18 cellular contexts compared by ENCODE assay signal in the genomic region with DNA sequence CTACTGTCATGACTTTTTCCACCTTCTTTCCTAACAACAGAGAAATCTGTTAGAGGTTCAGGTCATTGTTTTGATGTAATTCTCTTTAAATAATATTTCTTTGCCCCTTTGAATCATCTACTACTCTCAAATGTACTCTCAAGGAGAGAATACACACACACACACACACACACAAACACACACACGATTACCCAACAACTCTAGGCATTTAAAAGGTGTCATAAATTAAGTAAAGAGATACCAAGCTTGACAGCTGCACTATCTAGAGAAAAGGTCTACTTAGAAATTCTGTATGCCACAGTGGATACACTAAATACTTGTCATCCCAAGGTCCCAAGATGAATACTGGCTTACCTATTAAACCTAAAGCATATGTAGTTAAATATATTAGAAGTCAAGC. TPM values are rescaled to one million over a fixed set of nuclear protein-coding genes. Genes with fewer than 3 reads are reported as not detected.
DNase-seq lines count a peak whose midpoint lies in the region; ATAC-seq and TF ChIP-seq lines count a peak whose summit lies in the region.
"Had no signal": no experiment of that assay in that cellular context is flagged by ENCODE, and none has a peak within 500 bp of the region (broad histone marks: within the 10 kb centered on the region; RNA-seq: fewer than 3 reads in every experiment).

No MANE protein-coding gene starts in this region.

- TF ChIP-seq CTCF in liver (IDR thresholded peaks at IDR 0.05; ENCODE audit: low read depth, low read length, missing input control), result no peak

- H3K4me3 ChIP-seq in adipocyte (ENCODE audit: low read length), result peak overlapping the region; percentile 37
- H3K4me3 ChIP-seq in liver (ENCODE audit: low read depth in 1 of 3, low read length in 3 of 3), result peak overlapping the region in 2 of 3 donors; percentile 16 to 23
- H3K4me3 ChIP-seq in MG63, result no peak overlapping the region

- H3K9me3 ChIP-seq in adipocyte (ENCODE audit: control insufficient read depth, low read length), result no peaks in the 10 kb centered on the region
- H3K9me3 ChIP-seq in liver (ENCODE audit: control insufficient read depth in 4 of 4, low read length in 3 of 4), result no peaks in the 10 kb centered on the region
- H3K9me3 ChIP-seq in MG63, result no peaks in the 10 kb centered on the region

- no peak for TF ChIP-seq RAD21 in liver (IDR thresholded peaks at IDR 0.05)

- peaks cover 23% of the 10 kb centered on the region for H3K4me1 ChIP-seq in adipocyte (ENCODE audit: control insufficient read depth, insufficient read depth, low read length)
- peaks cover 4 to 51% (median 18%) of the 10 kb centered on the region in 4 donors for H3K4me1 ChIP-seq in liver (ENCODE audit: control insufficient read depth in 4 of 4, insufficient read depth in 4 of 4, low read length in 3 of 4)

- no peak overlapping the region for H3K27ac ChIP-seq in liver (ENCODE audit: low read depth in 1 of 2, low read length in 2 of 2)
- H3K27ac ChIP-seq: RWPE1 had no signal

- H3K27me3 ChIP-seq in adipocyte (replicated peaks; ENCODE audit: control insufficient read depth, insufficient read depth, low read length), result no peaks in the 10 kb centered on the region
- no peaks in the 10 kb centered on the region for H3K27me3 ChIP-seq in liver (ENCODE audit: control insufficient read depth in 4 of 4, insufficient read depth in 4 of 4, low read length in 3 of 4)
- H3K27me3 ChIP-seq in MG63, result no peaks in the 10 kb centered on the region

- no peak for ATAC-seq in HG03521 (IDR thresholded peaks at IDR 0.05; ENCODE audit: unreplicated experiment)
- no peak for ATAC-seq in GM21529 (IDR thresholded peaks at IDR 0.05; ENCODE audit: unreplicated experiment)
- ATAC-seq: HCT116 had no signal

- DNase-seq in NCI-H2227 (lab: John Stamatoyannopoulos, UW; ENCODE audit: unreplicated experiment) (peak; percentile 5), NCI-H2227 treated with DMSO at 0.1 percent for 48 hours (lab: John Stamatoyannopoulos, UW) (no peak), adipocyte (ENCODE audit: low read depth) (no peak), MG63 (no peak)
- DNase-seq: 8988T, ACHN, Calu3, DMS79 treated with DMSO at 0.1 percent for 48 hours, GF-D8, KG1, NCI-H2029, NCI-H526 treated with DMSO at 0.1 percent for 48 hours, SHP77 had no signal

- 41% methylated on average over 1 of the region's 1 CpG for WGBS in liver

- H3K36me3 ChIP-seq in adipocyte (ENCODE audit: control insufficient read depth, insufficient read depth, low read length, severe bottlenecking) (peaks cover 5% of the 10 kb centered on the region), liver (ENCODE audit: control insufficient read depth in 4 of 4, insufficient read depth in 3 of 4, low read depth in 1 of 4, low read length in 3 of 4) (peaks cover 0 to 9% (median 2%) of the 10 kb centered on the region in 4 donors), MG63 (no peaks in the 10 kb centered on the region)

- H3K9ac ChIP-seq in adipocyte (ENCODE audit: low read length) (no peak overlapping the region), liver (ENCODE audit: low read depth in 1 of 2, low read length in 2 of 2) (peak overlapping the region; percentile 2 to 15)

TF ChIP-seq in liver, 16 proteins besides CTCF, POLR2A, EP300 and RAD21:
- TF ChIP-seq HNF4A (conservative IDR thresholded peaks at IDR 0.05) (no peak), EGR1 (IDR thresholded peaks at IDR 0.05; ENCODE audit: low read depth in 2 of 2) (no peak), SP1 (IDR thresholded peaks at IDR 0.05) (no peak), YY1 (IDR thresholded peaks at IDR 0.05) (no peak), ZBTB33 (IDR thresholded peaks at IDR 0.05) (no peak), FOXA2 (IDR thresholded peaks at IDR 0.05) (no peak), ATF3 (IDR thresholded peaks at IDR 0.05) (no peak), MAX (IDR thresholded peaks at IDR 0.05) (no peak), TAF1 (conservative IDR thresholded peaks at IDR 0.05) (no peak), GABPA (IDR thresholded peaks at IDR 0.05 in 1 of 2, conservative IDR thresholded peaks at IDR 0.05 in 1 of 2) (no peak), NR2F2 (IDR thresholded peaks at IDR 0.05) (no peak), FOXA1 (IDR thresholded peaks at IDR 0.05) (no peak), RXRA (IDR thresholded peaks at IDR 0.05) (no peak), JUND (IDR thresholded peaks at IDR 0.05) (no peak), HNF4G (IDR thresholded peaks at IDR 0.05) (no peak)
- TF ChIP-seq, protein P1, sequence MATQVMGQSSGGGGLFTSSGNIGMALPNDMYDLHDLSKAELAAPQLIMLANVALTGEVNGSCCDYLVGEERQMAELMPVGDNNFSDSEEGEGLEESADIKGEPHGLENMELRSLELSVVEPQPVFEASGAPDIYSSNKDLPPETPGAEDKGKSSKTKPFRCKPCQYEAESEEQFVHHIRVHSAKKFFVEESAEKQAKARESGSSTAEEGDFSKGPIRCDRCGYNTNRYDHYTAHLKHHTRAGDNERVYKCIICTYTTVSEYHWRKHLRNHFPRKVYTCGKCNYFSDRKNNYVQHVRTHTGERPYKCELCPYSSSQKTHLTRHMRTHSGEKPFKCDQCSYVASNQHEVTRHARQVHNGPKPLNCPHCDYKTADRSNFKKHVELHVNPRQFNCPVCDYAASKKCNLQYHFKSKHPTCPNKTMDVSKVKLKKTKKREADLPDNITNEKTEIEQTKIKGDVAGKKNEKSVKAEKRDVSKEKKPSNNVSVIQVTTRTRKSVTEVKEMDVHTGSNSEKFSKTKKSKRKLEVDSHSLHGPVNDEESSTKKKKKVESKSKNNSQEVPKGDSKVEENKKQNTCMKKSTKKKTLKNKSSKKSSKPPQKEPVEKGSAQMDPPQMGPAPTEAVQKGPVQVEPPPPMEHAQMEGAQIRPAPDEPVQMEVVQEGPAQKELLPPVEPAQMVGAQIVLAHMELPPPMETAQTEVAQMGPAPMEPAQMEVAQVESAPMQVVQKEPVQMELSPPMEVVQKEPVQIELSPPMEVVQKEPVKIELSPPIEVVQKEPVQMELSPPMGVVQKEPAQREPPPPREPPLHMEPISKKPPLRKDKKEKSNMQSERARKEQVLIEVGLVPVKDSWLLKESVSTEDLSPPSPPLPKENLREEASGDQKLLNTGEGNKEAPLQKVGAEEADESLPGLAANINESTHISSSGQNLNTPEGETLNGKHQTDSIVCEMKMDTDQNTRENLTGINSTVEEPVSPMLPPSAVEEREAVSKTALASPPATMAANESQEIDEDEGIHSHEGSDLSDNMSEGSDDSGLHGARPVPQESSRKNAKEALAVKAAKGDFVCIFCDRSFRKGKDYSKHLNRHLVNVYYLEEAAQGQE (IDR thresholded peaks at IDR 0.05), result no peak
TF ChIP-seq in liver: peak in this region for 0.

RNA-seq across cellular contexts. Expression of gene PANK1, which starts 4.8 kb away (rescaled TPM):
- 100 to 1,000 TPM in 1 of 2 donors, 10 to 100 TPM in 1; 50.8 to 105 TPM for total RNA-seq in liver
- polyA plus RNA-seq in liver, result 10 to 100 TPM; 30.0 to 38.6 TPM
- total RNA-seq in MG63 (2014; rRNA removed; shearing (Covaris generic); ENCODE audit: low replicate concordance), result 0.30 and 3.9 TPM in 2 replicates

Comparison
In these comparisons a context has a peak if more than half of its experiments do, and no peak if none do; other contexts are left out.
1. RNA of gene PANK1, which starts 4.8 kb away (total RNA-seq): 50.8 to 105 TPM in liver; 0.30 to 3.9 TPM in MG63; every median in the first group is over 10 times any median in the second.